In genomic region chr4:70705146-70705855, GRCh38 we compare ENCODE assay signal across 1 cellular context.
TF ChIP-seq lines count a peak whose summit lies in the region.

No MANE protein-coding gene starts in this region.

TF ChIP-seq in HepG2, 621 proteins besides CTCF, POLR2A, EP300 and RAD21 (continued from another document and continues in another):
- TF ChIP-seq PHB2 (IDR thresholded peaks at IDR 0.05; ENCODE audit: partially characterized antibody) (no peak), CHD4 (IDR thresholded peaks at IDR 0.05; ENCODE audit: borderline replicate concordance, low read length) (no peak), CENPT (CRISPR knock-in tag; IDR thresholded peaks at IDR 0.05; ENCODE audit: low read depth) (no peak), SAFB2 (CRISPR knock-in tag; IDR thresholded peaks at IDR 0.05; ENCODE audit: borderline replicate concordance, low read depth) (no peak), ZNF496 (CRISPR knock-in tag; IDR thresholded peaks at IDR 0.05; ENCODE audit: insufficient replicate concordance) (no peak), ZFP82 (CRISPR knock-in tag; IDR thresholded peaks at IDR 0.05; ENCODE audit: borderline replicate concordance) (no peak), ZNF12 (CRISPR knock-in tag; IDR thresholded peaks at IDR 0.05) (no peak), KMT2B (CRISPR knock-in tag; IDR thresholded peaks at IDR 0.05) (peak; percentile 76), SMARCE1 (IDR thresholded peaks at IDR 0.05; ENCODE audit: borderline replicate concordance) (no peak), THAP11 (CRISPR knock-in tag; IDR thresholded peaks at IDR 0.05) (0 out of 2 replicates have a peak, but pooled peaks have one; percentile 34), SUZ12 (IDR thresholded peaks at IDR 0.05; ENCODE audit: low read depth, low read length) (no peak), ZNF20 (CRISPR knock-in tag; IDR thresholded peaks at IDR 0.05) (no peak), NFIC (IDR thresholded peaks at IDR 0.05; ENCODE audit: low read length) (no peak), EEA1 (CRISPR knock-in tag; IDR thresholded peaks at IDR 0.05; ENCODE audit: borderline replicate concordance) (0 out of 2 replicates have a peak, but pooled peaks have one; percentile 65), NR0B2 (CRISPR knock-in tag; IDR thresholded peaks at IDR 0.05) (no peak), KLF6 (CRISPR knock-in tag; IDR thresholded peaks at IDR 0.05) (peak; percentile 71), PRMT3 (CRISPR knock-in tag; IDR thresholded peaks at IDR 0.05; ENCODE audit: borderline replicate concordance, low read depth) (no peak), ZFYVE20 (CRISPR knock-in tag; IDR thresholded peaks at IDR 0.05; ENCODE audit: borderline replicate concordance, low read depth) (no peak), NR1H2 (CRISPR knock-in tag; IDR thresholded peaks at IDR 0.05; ENCODE audit: borderline replicate concordance, low read depth) (no peak), MAZ (IDR thresholded peaks at IDR 0.05; ENCODE audit: borderline replicate concordance, low read depth, low read length) (no peak), MAZ (CRISPR knock-in tag; IDR thresholded peaks at IDR 0.05; ENCODE audit: low read depth) (0 out of 2 replicates have a peak, but pooled peaks have one; percentile 9), MATR3 (CRISPR knock-in tag; IDR thresholded peaks at IDR 0.05) (no peak), ZNF263 (CRISPR knock-in tag; IDR thresholded peaks at IDR 0.05) (no peak), ZBTB38 (CRISPR knock-in tag; IDR thresholded peaks at IDR 0.05) (peak; percentile 38), ZNF616 (CRISPR knock-in tag; IDR thresholded peaks at IDR 0.05; ENCODE audit: low read depth) (no peak), ELF1 (CRISPR knock-in tag; IDR thresholded peaks at IDR 0.05) (no peak), ZNF552 (CRISPR knock-in tag; IDR thresholded peaks at IDR 0.05; ENCODE audit: borderline replicate concordance) (no peak), ATM (IDR thresholded peaks at IDR 0.05; ENCODE audit: borderline replicate concordance) (no peak), SP140L (CRISPR knock-in tag; IDR thresholded peaks at IDR 0.05; ENCODE audit: borderline replicate concordance) (peak; percentile 77; the same call in 1 of the 2 replicates), FOXM1 (CRISPR knock-in tag; IDR thresholded peaks at IDR 0.05) (no peak), ZNF143 (CRISPR knock-in tag; IDR thresholded peaks at IDR 0.05) (no peak), KAT2B (IDR thresholded peaks at IDR 0.05; ENCODE audit: borderline replicate concordance, low read depth, low read length) (no peak), ESRRA (CRISPR knock-in tag; IDR thresholded peaks at IDR 0.05; ENCODE audit: low read depth) (no peak), GPN1 (CRISPR knock-in tag; IDR thresholded peaks at IDR 0.05; ENCODE audit: borderline replicate concordance) (no peak), HOXA5 (CRISPR knock-in tag; IDR thresholded peaks at IDR 0.05) (no peak), ZKSCAN5 (CRISPR knock-in tag; IDR thresholded peaks at IDR 0.05) (no peak), TOE1 (CRISPR knock-in tag; IDR thresholded peaks at IDR 0.05) (no peak), ZNF232 (CRISPR knock-in tag; IDR thresholded peaks at IDR 0.05; ENCODE audit: borderline replicate concordance) (peak; percentile 88; the same call in 1 of the 2 replicates), LRRFIP1 (CRISPR knock-in tag; conservative IDR thresholded peaks at IDR 0.05) (no peak), MED1 (CRISPR knock-in tag; IDR thresholded peaks at IDR 0.05) (peak; percentile 19; the same call in 1 of the 2 replicates), HMG20A (CRISPR knock-in tag; IDR thresholded peaks at IDR 0.05; ENCODE audit: borderline replicate concordance) (no peak), ZNF354B (CRISPR knock-in tag; IDR thresholded peaks at IDR 0.05) (no peak), ZSCAN5A (CRISPR knock-in tag; IDR thresholded peaks at IDR 0.05; ENCODE audit: borderline replicate concordance) (no peak; the same call in 1 of the 2 replicates), ZNF280D (CRISPR knock-in tag; IDR thresholded peaks at IDR 0.05) (no peak), MTF1 (CRISPR knock-in tag; IDR thresholded peaks at IDR 0.05) (no peak), ZNF609 (CRISPR knock-in tag; IDR thresholded peaks at IDR 0.05; ENCODE audit: borderline replicate concordance) (no peak), PAX8 (CRISPR knock-in tag; IDR thresholded peaks at IDR 0.05; ENCODE audit: borderline replicate concordance) (no peak), NR3C1 (CRISPR knock-in tag; IDR thresholded peaks at IDR 0.05) (no peak), ZNF629 (CRISPR knock-in tag; conservative IDR thresholded peaks at IDR 0.05) (no peak), ZNF709 (CRISPR knock-in tag; IDR thresholded peaks at IDR 0.05) (peak; percentile 29; the same call in 1 of the 2 replicates), RNF2 (conservative IDR thresholded peaks at IDR 0.05; ENCODE audit: low read depth) (peak; percentile 79)
- TF ChIP-seq, protein P1, sequence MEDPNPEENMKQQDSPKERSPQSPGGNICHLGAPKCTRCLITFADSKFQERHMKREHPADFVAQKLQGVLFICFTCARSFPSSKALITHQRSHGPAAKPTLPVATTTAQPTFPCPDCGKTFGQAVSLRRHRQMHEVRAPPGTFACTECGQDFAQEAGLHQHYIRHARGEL (CRISPR knock-in tag; IDR thresholded peaks at IDR 0.05) = no peak
- TF ChIP-seq, protein P2, sequence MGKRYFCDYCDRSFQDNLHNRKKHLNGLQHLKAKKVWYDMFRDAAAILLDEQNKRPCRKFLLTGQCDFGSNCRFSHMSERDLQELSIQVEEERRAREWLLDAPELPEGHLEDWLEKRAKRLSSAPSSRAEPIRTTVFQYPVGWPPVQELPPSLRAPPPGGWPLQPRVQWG (CRISPR knock-in tag; IDR thresholded peaks at IDR 0.05; ENCODE audit: borderline replicate concordance, low read depth) = no peak
- TF ChIP-seq, protein P3, sequence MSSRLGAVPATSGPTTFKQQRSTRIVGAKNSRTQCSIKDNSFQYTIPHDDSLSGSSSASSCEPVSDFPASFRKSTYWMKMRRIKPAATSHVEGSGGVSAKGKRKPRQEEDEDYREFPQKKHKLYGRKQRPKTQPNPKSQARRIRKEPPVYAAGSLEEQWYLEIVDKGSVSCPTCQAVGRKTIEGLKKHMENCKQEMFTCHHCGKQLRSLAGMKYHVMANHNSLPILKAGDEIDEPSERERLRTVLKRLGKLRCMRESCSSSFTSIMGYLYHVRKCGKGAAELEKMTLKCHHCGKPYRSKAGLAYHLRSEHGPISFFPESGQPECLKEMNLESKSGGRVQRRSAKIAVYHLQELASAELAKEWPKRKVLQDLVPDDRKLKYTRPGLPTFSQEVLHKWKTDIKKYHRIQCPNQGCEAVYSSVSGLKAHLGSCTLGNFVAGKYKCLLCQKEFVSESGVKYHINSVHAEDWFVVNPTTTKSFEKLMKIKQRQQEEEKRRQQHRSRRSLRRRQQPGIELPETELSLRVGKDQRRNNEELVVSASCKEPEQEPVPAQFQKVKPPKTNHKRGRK (CRISPR knock-in tag; IDR thresholded peaks at IDR 0.05) = no peak
- TF ChIP-seq, protein P4, sequence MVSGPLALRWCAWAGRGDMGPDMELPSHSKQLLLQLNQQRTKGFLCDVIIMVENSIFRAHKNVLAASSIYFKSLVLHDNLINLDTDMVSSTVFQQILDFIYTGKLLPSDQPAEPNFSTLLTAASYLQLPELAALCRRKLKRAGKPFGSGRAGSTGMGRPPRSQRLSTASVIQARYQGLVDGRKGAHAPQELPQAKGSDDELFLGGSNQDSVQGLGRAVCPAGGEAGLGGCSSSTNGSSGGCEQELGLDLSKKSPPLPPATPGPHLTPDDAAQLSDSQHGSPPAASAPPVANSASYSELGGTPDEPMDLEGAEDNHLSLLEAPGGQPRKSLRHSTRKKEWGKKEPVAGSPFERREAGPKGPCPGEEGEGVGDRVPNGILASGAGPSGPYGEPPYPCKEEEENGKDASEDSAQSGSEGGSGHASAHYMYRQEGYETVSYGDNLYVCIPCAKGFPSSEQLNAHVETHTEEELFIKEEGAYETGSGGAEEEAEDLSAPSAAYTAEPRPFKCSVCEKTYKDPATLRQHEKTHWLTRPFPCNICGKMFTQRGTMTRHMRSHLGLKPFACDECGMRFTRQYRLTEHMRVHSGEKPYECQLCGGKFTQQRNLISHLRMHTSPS (CRISPR knock-in tag; IDR thresholded peaks at IDR 0.05; ENCODE audit: low read depth) = no peak
